1 cellular context compared by ENCODE assay signal in the genomic region with DNA sequence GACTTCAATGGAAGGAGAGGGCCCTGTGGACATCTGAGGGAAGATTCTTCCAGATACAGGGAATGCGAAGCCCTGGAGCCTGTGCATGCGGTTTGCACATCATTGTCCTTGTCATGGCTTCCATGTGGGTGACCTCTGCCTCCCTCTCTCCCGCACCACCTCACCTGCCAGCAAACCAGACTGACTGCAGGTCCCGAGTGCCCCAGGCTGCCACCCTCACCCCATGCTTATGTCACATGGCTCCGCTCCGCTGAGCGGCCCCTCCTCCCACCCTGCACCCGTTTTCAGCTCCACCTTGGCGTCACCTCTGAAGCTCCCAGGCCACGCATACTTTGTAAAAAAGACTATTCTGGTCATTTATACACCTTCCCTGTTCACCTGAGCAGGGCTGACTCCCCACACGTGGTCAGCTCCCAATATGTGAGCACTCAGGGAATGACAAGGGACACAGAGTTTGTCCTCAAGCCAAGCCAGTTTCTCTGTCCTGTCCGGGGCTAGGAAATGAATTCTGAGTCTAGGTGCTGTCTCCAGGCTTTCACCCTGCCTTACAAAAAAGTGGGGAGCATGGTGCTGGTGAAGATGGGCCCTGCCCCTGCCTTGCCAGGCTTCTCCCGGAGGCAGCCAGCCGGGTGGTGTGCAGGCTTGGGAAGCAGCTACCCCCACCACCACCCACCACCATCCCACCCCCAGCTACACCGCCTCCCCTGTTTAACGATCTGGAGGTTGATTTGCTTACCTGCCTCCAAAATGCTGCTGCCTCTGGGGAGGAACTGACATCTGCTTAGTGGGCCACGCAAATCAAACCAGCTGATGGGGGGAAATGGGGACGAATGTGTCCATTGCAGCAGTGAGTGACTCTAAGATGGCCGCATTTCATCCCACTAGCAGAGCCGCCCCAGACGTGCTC.
TF ChIP-seq lines count a peak whose summit lies in the region.

No MANE protein-coding gene starts in this region.

TF ChIP-seq in IMR-90, 13 proteins besides CTCF, POLR2A, EP300 and RAD21:
- no peak for TF ChIP-seq CEBPB (IDR thresholded peaks at IDR 0.05; ENCODE audit: low read depth, low read length)
- no peak for TF ChIP-seq FOS (IDR thresholded peaks at IDR 0.05; ENCODE audit: low read depth, low read length)
- no peak for TF ChIP-seq NFE2L2 (IDR thresholded peaks at IDR 0.05; ENCODE audit: low read depth, low read length)
- TF ChIP-seq, protein P1, sequence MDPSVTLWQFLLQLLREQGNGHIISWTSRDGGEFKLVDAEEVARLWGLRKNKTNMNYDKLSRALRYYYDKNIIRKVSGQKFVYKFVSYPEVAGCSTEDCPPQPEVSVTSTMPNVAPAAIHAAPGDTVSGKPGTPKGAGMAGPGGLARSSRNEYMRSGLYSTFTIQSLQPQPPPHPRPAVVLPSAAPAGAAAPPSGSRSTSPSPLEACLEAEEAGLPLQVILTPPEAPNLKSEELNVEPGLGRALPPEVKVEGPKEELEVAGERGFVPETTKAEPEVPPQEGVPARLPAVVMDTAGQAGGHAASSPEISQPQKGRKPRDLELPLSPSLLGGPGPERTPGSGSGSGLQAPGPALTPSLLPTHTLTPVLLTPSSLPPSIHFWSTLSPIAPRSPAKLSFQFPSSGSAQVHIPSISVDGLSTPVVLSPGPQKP (IDR thresholded peaks at IDR 0.05; ENCODE audit: borderline replicate concordance, low read depth, low read length): no peak
- TF ChIP-seq MAFK (IDR thresholded peaks at IDR 0.05; ENCODE audit: low read depth, low read length): no peak
- TF ChIP-seq BHLHE40 (IDR thresholded peaks at IDR 0.05; ENCODE audit: low read depth, low read length): no peak
- TF ChIP-seq CHD1 (IDR thresholded peaks at IDR 0.05; ENCODE audit: low read depth, low read length): no peak
- no peak for TF ChIP-seq MAZ (IDR thresholded peaks at IDR 0.05; ENCODE audit: borderline replicate concordance, low read depth, low read length)
- TF ChIP-seq, protein P2, sequence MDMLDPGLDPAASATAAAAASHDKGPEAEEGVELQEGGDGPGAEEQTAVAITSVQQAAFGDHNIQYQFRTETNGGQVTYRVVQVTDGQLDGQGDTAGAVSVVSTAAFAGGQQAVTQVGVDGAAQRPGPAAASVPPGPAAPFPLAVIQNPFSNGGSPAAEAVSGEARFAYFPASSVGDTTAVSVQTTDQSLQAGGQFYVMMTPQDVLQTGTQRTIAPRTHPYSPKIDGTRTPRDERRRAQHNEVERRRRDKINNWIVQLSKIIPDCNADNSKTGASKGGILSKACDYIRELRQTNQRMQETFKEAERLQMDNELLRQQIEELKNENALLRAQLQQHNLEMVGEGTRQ (IDR thresholded peaks at IDR 0.05; ENCODE audit: low read depth, low read length): no peak
- TF ChIP-seq MXI1 (IDR thresholded peaks at IDR 0.05; ENCODE audit: borderline replicate concordance, low read depth, low read length): no peak
- TF ChIP-seq RFX5 (IDR thresholded peaks at IDR 0.05; ENCODE audit: low read depth, low read length): no peak
- no peak for TF ChIP-seq RCOR1 (IDR thresholded peaks at IDR 0.05; ENCODE audit: insufficient replicate concordance, low read length)
- no peak for TF ChIP-seq SMC3 (IDR thresholded peaks at IDR 0.05; ENCODE audit: low read depth, low read length)
